Comparison of ENCODE assay signal across 9 cellular contexts in genomic region chr5:163459888-163460561, GRCh38. TPM values are rescaled to one million over a fixed set of nuclear protein-coding genes. Genes with fewer than 3 reads are reported as not detected.
DNase-seq lines count a peak whose midpoint lies in the region; ATAC-seq, FAIRE-seq and TF ChIP-seq lines count a peak whose summit lies in the region.
"Had no signal": no experiment of that assay in that cellular context is flagged by ENCODE, and none has a peak within 500 bp of the region (broad histone marks: within the 10 kb centered on the region; RNA-seq: fewer than 3 reads in every experiment).

Gene NUDCD2 (minus strand): TSS chr5:163460102. CDS start chr5:163460050, 52 bp downstream.

- no peak for FAIRE-seq in small intestine (lab: Jason Lieb, UNC)
- FAIRE-seq: TTC549 had no signal

- no TSS peak for BruUV-seq in mammary epithelial cell (replicated peaks; lab: Mats Ljungman, UMichigan)

- H3K27ac ChIP-seq in AG04450 (ENCODE audit: low read depth, low read length) = peak within 1 kb of the TSS; percentile 98
- peak within 1 kb of the TSS; percentile 99 for H3K27ac ChIP-seq in WERI-Rb-1
- peak within 1 kb of the TSS; percentile 99 for H3K27ac ChIP-seq in mammary epithelial cell (ENCODE audit: insufficient read depth, low read depth, low read length)
- peak within 1 kb of the TSS; percentile 88 to 93 for H3K27ac ChIP-seq in small intestine (ENCODE audit: low read depth in 1 of 2, low read length in 1 of 2)

- POLR2A ChIA-PET in AG04450 (lab: Yijun Ruan, JAX) = interaction anchor here (0.6 to 3.4 kb wide), 11 partner anchors 8 to 546 kb away, joined by 3 to 20 read pairs (median 3); partner anchors contain the start of genes CCNG1 and MAT2B

- WGBS in mammary epithelial cell (ENCODE audit: low coverage, missing lambda C conversion rate) = 2% methylated on average over 9 of the region's 53 CpGs
- 0% methylated on average over 53 of the region's 53 CpGs for WGBS in small intestine, 3 donors

- in situ Hi-C loops in mammary epithelial cell (cut with MboI; ENCODE audit: low sequenced_read_pairs in 2 of 2) = no loop called here

- H3K4me2 ChIP-seq in mammary epithelial cell (ENCODE audit: insufficient read depth, low read depth, low read length) = peak within 1 kb of the TSS; percentile 97

- ATAC-seq in GM18870 (IDR thresholded peaks at IDR 0.05; ENCODE audit: unreplicated experiment) (peak; percentile 78), HG03135 (IDR thresholded peaks at IDR 0.05; ENCODE audit: unreplicated experiment) (peak; percentile 80)

- no peaks in the 10 kb centered on the region for H4K20me1 ChIP-seq in mammary epithelial cell (ENCODE audit: insufficient read depth, low read length)

- H3K4me1 ChIP-seq in mammary epithelial cell (ENCODE audit: insufficient read depth, low read length) (peaks cover 11% of the 10 kb centered on the region), small intestine (ENCODE audit: control insufficient read depth in 2 of 2, insufficient read depth in 1 of 2, low read depth in 1 of 2, low read length in 1 of 2) (peaks cover 0 to 2% of the 10 kb centered on the region in 2 donors)

- DNase-seq in AG04450 (ENCODE audit: low read depth, low spot score) (peak; percentile 98), NCI-H2196 treated with DMSO at 0.1 percent for 48 hours (lab: John Stamatoyannopoulos, UW; ENCODE audit: unreplicated experiment) (peak; percentile 99), WERI-Rb-1 (peak; percentile 98), mammary epithelial cell (peak; percentile 98), iPS-NIHi11 (ENCODE audit: low spot score) (peak; percentile 87), small intestine (peak; percentile 99)

- H3K79me2 ChIP-seq in mammary epithelial cell (ENCODE audit: insufficient read depth, low read length) = peaks cover 67% of the 10 kb centered on the region

- TF ChIP-seq CTCF in AG04450 (IDR thresholded peaks at IDR 0.05; ENCODE audit: low read depth, low read length) (peak; percentile 35), WERI-Rb-1 (IDR thresholded peaks at IDR 0.05; ENCODE audit: low read depth, low read length) (peak; percentile 31; the same call in 1 of the 2 replicates), mammary epithelial cell (conservative IDR thresholded peaks at IDR 0.05 in 1 of 2, IDR thresholded peaks at IDR 0.05 in 1 of 2; ENCODE audit: extremely low read depth in 1 of 2, insufficient read depth in 1 of 2, low read depth in 1 of 2, low read length in 2 of 2) (peak in 1 of 2 donors; percentile 34)

- H2AFZ ChIP-seq in mammary epithelial cell (ENCODE audit: low read depth, low read length) = peak within 1 kb of the TSS; percentile 99

- dilution Hi-C loops in mammary epithelial cell (cut with HindIII; ENCODE audit: low sequenced_read_pairs) = loop anchor here (5.0 kb wide), 1 partner anchor 47 kb away; the partner anchor contains the start of gene MAT2B

- peak within 1 kb of the TSS; percentile 98 for H3K9ac ChIP-seq in mammary epithelial cell (ENCODE audit: insufficient read depth, low read length)

- intact Hi-C loops in mammary epithelial cell (cut with micrococcal nuclease) = loop anchor here (1.0 kb wide), 1 partner anchor 43 kb away; no protein-coding TSS in a partner anchor

- CTCF ChIA-PET in AG04450 (lab: Charles Lee) = interaction anchor here (0.7 to 3.1 kb wide), 5 partner anchors 13 to 45 kb away, joined by 3 to 16 read pairs (median 4); partner anchors contain the start of gene MAT2B
- CTCF ChIA-PET in mammary epithelial cell (lab: Charles Lee; ENCODE audit: low non-redundant PET) = no interaction called here

- no peaks in the 10 kb centered on the region for H3K27me3 ChIP-seq in AG04450 (ENCODE audit: control insufficient read depth, insufficient read depth, low read length)
- H3K27me3 ChIP-seq in WERI-Rb-1 (ENCODE audit: insufficient read depth, low read depth, severe bottlenecking) = no peaks in the 10 kb centered on the region
- no peaks in the 10 kb centered on the region for H3K27me3 ChIP-seq in mammary epithelial cell (ENCODE audit: insufficient read depth, low read length)
- H3K27me3 ChIP-seq in small intestine (ENCODE audit: control insufficient read depth in 2 of 2, insufficient read depth in 2 of 2, low read length in 2 of 2) = no peaks in the 10 kb centered on the region

- peak within 1 kb of the TSS; percentile 82 for H3K4me3 ChIP-seq in AG04450 (ENCODE audit: low read depth, low read length)
- H3K4me3 ChIP-seq in WERI-Rb-1 (ENCODE audit: low read depth, low read length) = peak within 1 kb of the TSS; percentile 96
- H3K4me3 ChIP-seq in mammary epithelial cell (replicated peaks in 1 of 3; ENCODE audit: insufficient read depth in 1 of 3, low read depth in 2 of 3, low read length in 3 of 3) = peak within 1 kb of the TSS; percentile 60 to 83 (median 76)
- H3K4me3 ChIP-seq in small intestine (ENCODE audit: low read depth in 1 of 2, low read length in 2 of 2) = peak within 1 kb of the TSS; percentile 58 to 73

- H3K9me3 ChIP-seq in AG04450 (ENCODE audit: control insufficient read depth, insufficient read depth, low read length) (no peaks in the 10 kb centered on the region), WERI-Rb-1 (ENCODE audit: severe bottlenecking) (no peaks in the 10 kb centered on the region), mammary epithelial cell (replicated peaks; ENCODE audit: insufficient read depth, low read length) (no peaks in the 10 kb centered on the region), small intestine (ENCODE audit: control insufficient read depth, low read depth) (no peaks in the 10 kb centered on the region)

- H3K36me3 ChIP-seq in WERI-Rb-1 (peaks cover 18% of the 10 kb centered on the region), mammary epithelial cell (ENCODE audit: insufficient read depth, low read length) (peaks cover 6% of the 10 kb centered on the region), small intestine (ENCODE audit: control insufficient read depth in 2 of 2, insufficient read depth in 2 of 2, low read length in 2 of 2) (peaks cover 0 to 1% of the 10 kb centered on the region in 2 donors)

RNA-seq across cellular contexts. Expression of gene NUDCD2, which starts in this region (rescaled TPM):
- polyA plus RNA-seq in AG04450 (2011; rRNA removed) = 3.8 and 5.6 TPM in 2 replicates
- polyA minus RNA-seq in AG04450 (2011; rRNA and poly(A)+ RNA removed) = 1.4 and 1.8 TPM in 2 replicates
- 10 to 100 TPM in 1 of 2 donors, 1 to 10 TPM in 1; 6.3 to 33.1 TPM for total RNA-seq in mammary epithelial cell
- polyA plus RNA-seq in mammary epithelial cell = 4.9 TPM
- polyA minus RNA-seq in mammary epithelial cell = 0.57 TPM
- polyA plus RNA-seq in small intestine = 10 to 100 TPM in 1 of 3 donors, 1 to 10 TPM in 2; 4.1 to 10.9 (median 4.2) TPM

Comparison
In these comparisons a context has a peak if more than half of its experiments do, and no peak if none do; other contexts are left out.
1. Peak in every context shown above with its lines: DNase-seq, ATAC-seq, H3K4me3 ChIP-seq and H3K27ac ChIP-seq.